In the genomic region with DNA sequence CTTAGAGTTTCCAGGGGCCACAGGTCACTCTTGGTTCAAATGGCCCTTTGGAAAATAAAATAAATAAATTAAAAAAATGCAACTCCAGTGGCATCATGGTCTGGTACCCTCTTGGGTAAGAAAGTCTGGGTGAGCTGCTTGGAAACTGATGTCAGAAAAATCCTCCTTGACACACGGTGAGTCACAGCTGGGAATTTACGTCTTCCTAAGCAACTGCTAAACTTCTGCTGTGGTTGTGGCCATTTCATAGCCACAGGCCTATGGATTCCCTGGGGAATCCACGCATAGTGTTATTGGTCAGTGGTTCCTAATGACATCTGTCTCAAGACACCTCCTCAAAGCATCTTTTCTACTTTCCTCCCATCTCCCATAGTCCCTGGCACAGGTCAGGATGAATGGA, we compare ENCODE assay signal across 16 cellular contexts.
DNase-seq lines count a peak whose midpoint lies in the region; FAIRE-seq and TF ChIP-seq lines count a peak whose summit lies in the region.
"Had no signal": no experiment of that assay in that cellular context is flagged by ENCODE, and none has a peak within 500 bp of the region (broad histone marks: within the 10 kb centered on the region; RNA-seq: fewer than 3 reads in every experiment).

No MANE protein-coding gene starts in this region.

- 75 to 89% (median 81%) methylated on average over 3 of the region's 3 CpGs for WGBS in small intestine, 3 donors

- FAIRE-seq in small intestine (lab: Jason Lieb, UNC), result no peak
- FAIRE-seq: pancreas had no signal

- H3K4me1 Mint-ChIP-seq in nephron (peaks cover 34% of the 10 kb centered on the region), endothelial cell (ENCODE audit: unreplicated experiment) (peaks cover 7% of the 10 kb centered on the region)

- no peaks in the 10 kb centered on the region for H3K9me3 ChIP-seq in small intestine (ENCODE audit: control insufficient read depth, low read depth)
- H3K9me3 ChIP-seq: pancreas had no signal

- DNase-seq in EH (ENCODE audit: low read depth) (peak; percentile 96), NCI-H226 (peak; percentile 87), choroid plexus epithelial cell (ENCODE audit: low read depth) (peak; percentile 95), small intestine (no peak), endothelial cell (ENCODE audit: low spot score) (no peak), NOMO-1 (lab: John Stamatoyannopoulos, UW; ENCODE audit: unreplicated experiment in 2 of 2) (no peak), UCSD-AML1 (lab: John Stamatoyannopoulos, UW; ENCODE audit: unreplicated experiment) (no peak)
- DNase-seq: activated effector memory CD4-positive, alpha-beta T cell treated with Interleukin-2 at 50 U/mL for 16 hours; cortex of kidney; head of caudate nucleus; pancreas; SHP77; stimulated activated CD4-positive, alpha-beta T cell treated with anti-CD3 and anti-CD28 coated beads, Interleukin-2, amount 100 ng/mL, for 48 hours; stimulated activated naive CD8-positive, alpha-beta T cell treated with anti-CD3 and anti-CD28 coated beads, Interleukin-15, Interleukin-2, amounts not matched to agents 100 U/mL and 50 U/mL, for 24 hours had no signal

- no peak overlapping the region for H3K4me3 ChIP-seq in choroid plexus epithelial cell (ENCODE audit: low read depth, low read length)
- H3K4me3 ChIP-seq in small intestine (ENCODE audit: low read depth in 1 of 2, low read length in 2 of 2), result no peak overlapping the region
- H3K4me3 ChIP-seq: lung, pancreas had no signal

- no peaks in the 10 kb centered on the region for H3K36me3 Mint-ChIP-seq in nephron (ENCODE audit: low read depth)
- no peaks in the 10 kb centered on the region for H3K36me3 Mint-ChIP-seq in endothelial cell (ENCODE audit: low read depth, unreplicated experiment)

- H3K9me3 Mint-ChIP-seq in nephron (peaks cover 2% of the 10 kb centered on the region), endothelial cell (ENCODE audit: unreplicated experiment) (no peaks in the 10 kb centered on the region)

- no peaks in the 10 kb centered on the region for H3K4me1 ChIP-seq in small intestine (ENCODE audit: control insufficient read depth in 2 of 2, insufficient read depth in 1 of 2, low read depth in 1 of 2, low read length in 1 of 2)
- H3K4me1 ChIP-seq: pancreas had no signal

- no peaks in the 10 kb centered on the region for H3K27me3 ChIP-seq in small intestine (ENCODE audit: control insufficient read depth in 2 of 2, insufficient read depth in 2 of 2, low read length in 2 of 2)
- H3K27me3 ChIP-seq: pancreas had no signal

- H3K4me3 Mint-ChIP-seq in nephron, result no peak overlapping the region
- H3K4me3 Mint-ChIP-seq in endothelial cell (ENCODE audit: unreplicated experiment), result no peak overlapping the region

- TF ChIP-seq CTCF in choroid plexus epithelial cell (conservative IDR thresholded peaks at IDR 0.05; ENCODE audit: low read depth, low read length) (no peak), nephron (IDR thresholded peaks at IDR 0.05; ENCODE audit: unreplicated experiment in 3 of 3) (no peak), endothelial cell (IDR thresholded peaks at IDR 0.05; ENCODE audit: unreplicated experiment) (no peak)

- peak overlapping the region in 2 of 3 experiments; percentile 10 to 18 for H3K27ac Mint-ChIP-seq in nephron
- H3K27ac Mint-ChIP-seq in endothelial cell (ENCODE audit: unreplicated experiment), result no peak overlapping the region

- H3K36me3 ChIP-seq in small intestine (ENCODE audit: control insufficient read depth in 2 of 2, insufficient read depth in 2 of 2, low read length in 2 of 2), result no peaks in the 10 kb centered on the region
- H3K36me3 ChIP-seq: pancreas had no signal

- no peak overlapping the region for H3K27ac ChIP-seq in small intestine (ENCODE audit: low read depth in 1 of 2, low read length in 1 of 2)
- H3K27ac ChIP-seq: pancreas had no signal

- H3K27me3 Mint-ChIP-seq in nephron (ENCODE audit: low read depth), result no peaks in the 10 kb centered on the region
- no peaks in the 10 kb centered on the region for H3K27me3 Mint-ChIP-seq in endothelial cell (ENCODE audit: unreplicated experiment)

Comparison
In these comparisons a context has a peak if more than half of its experiments do, and no peak if none do; other contexts are left out.
1. DNase-seq: peak in EH (single experiment), NCI-H226 (single experiment) and choroid plexus epithelial cell (single experiment); none in small intestine (single experiment), endothelial cell (single experiment), NOMO-1 (0 of 2) and UCSD-AML1 (single experiment).